1 cellular context compared by ENCODE assay signal in the genomic region with DNA sequence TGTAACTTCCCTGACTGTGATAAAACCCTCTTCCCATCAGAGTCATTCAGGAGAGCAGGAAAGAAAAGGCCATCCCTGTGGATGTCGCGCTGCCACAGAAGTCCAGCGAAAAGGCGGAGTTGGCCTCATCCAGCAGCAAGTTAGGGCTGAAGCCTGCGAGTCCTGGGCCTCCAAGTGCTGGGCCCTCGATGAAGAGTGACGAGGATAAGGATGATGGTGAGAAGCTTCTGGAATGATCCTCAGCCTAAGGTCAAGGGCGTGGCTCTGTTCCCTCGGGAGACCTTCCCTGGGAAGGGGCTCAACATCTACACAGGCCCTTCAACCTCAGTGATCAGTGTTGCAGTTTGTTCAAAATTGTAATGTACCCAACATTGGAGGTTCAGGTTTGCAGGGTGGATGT.
TF ChIP-seq lines count a peak whose summit lies in the region.

No MANE protein-coding gene starts in this region.

TF ChIP-seq in IMR-90, 13 proteins besides CTCF, POLR2A, EP300 and RAD21:
- TF ChIP-seq MAFK (IDR thresholded peaks at IDR 0.05; ENCODE audit: low read depth, low read length) = no peak
- TF ChIP-seq, protein P1, sequence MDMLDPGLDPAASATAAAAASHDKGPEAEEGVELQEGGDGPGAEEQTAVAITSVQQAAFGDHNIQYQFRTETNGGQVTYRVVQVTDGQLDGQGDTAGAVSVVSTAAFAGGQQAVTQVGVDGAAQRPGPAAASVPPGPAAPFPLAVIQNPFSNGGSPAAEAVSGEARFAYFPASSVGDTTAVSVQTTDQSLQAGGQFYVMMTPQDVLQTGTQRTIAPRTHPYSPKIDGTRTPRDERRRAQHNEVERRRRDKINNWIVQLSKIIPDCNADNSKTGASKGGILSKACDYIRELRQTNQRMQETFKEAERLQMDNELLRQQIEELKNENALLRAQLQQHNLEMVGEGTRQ (IDR thresholded peaks at IDR 0.05; ENCODE audit: low read depth, low read length) = no peak
- TF ChIP-seq SMC3 (IDR thresholded peaks at IDR 0.05; ENCODE audit: low read depth, low read length) = no peak
- no peak for TF ChIP-seq CHD1 (IDR thresholded peaks at IDR 0.05; ENCODE audit: low read depth, low read length)
- TF ChIP-seq MAZ (IDR thresholded peaks at IDR 0.05; ENCODE audit: borderline replicate concordance, low read depth, low read length) = no peak
- no peak for TF ChIP-seq BHLHE40 (IDR thresholded peaks at IDR 0.05; ENCODE audit: low read depth, low read length)
- no peak for TF ChIP-seq CEBPB (IDR thresholded peaks at IDR 0.05; ENCODE audit: low read depth, low read length)
- no peak for TF ChIP-seq RFX5 (IDR thresholded peaks at IDR 0.05; ENCODE audit: low read depth, low read length)
- TF ChIP-seq, protein P2, sequence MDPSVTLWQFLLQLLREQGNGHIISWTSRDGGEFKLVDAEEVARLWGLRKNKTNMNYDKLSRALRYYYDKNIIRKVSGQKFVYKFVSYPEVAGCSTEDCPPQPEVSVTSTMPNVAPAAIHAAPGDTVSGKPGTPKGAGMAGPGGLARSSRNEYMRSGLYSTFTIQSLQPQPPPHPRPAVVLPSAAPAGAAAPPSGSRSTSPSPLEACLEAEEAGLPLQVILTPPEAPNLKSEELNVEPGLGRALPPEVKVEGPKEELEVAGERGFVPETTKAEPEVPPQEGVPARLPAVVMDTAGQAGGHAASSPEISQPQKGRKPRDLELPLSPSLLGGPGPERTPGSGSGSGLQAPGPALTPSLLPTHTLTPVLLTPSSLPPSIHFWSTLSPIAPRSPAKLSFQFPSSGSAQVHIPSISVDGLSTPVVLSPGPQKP (IDR thresholded peaks at IDR 0.05; ENCODE audit: borderline replicate concordance, low read depth, low read length) = no peak
- TF ChIP-seq NFE2L2 (IDR thresholded peaks at IDR 0.05; ENCODE audit: low read depth, low read length) = no peak
- no peak for TF ChIP-seq FOS (IDR thresholded peaks at IDR 0.05; ENCODE audit: low read depth, low read length)
- TF ChIP-seq RCOR1 (IDR thresholded peaks at IDR 0.05; ENCODE audit: insufficient replicate concordance, low read length) = no peak
- no peak for TF ChIP-seq MXI1 (IDR thresholded peaks at IDR 0.05; ENCODE audit: borderline replicate concordance, low read depth, low read length)
